8 cellular contexts compared by ENCODE assay signal in the genomic region with DNA sequence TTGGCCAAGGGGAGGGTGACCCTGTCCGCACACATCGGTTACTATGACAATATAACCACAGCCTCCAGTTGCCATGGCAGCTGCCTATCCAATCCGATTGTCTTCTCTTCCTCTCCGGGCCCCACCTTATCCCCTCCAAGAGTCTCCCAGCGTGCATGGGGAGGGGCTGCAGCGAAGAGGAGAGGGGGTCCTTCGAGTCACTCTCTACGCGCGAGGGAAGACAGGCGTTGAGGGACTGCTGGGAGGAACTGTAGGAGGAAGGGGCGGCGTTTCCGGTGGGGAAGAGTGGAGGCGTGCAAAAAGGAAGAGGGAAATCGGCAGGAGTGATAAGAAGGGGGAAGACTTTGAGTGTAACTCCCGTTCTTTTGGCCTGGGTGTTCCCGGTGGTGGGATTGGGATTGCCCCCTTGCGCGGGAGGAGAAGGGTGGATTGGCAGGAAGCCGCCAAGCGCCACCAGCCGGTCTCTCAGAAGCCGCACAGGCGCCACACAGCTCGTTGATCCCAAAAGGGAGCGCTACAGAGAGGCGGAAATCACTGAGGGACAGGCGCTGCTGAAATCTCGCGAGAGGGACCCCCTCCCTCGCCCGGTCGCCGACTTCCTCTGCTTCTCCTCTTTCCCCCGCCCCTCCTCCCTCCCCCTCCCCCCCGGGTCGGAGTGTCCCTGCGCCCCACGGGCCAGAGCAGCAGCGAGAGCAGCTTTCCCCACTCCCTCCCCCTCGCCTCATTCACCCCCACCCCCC. TPM values are rescaled to one million over a fixed set of nuclear protein-coding genes. Genes with fewer than 3 reads are reported as not detected.
DNase-seq lines count a peak whose midpoint lies in the region; ATAC-seq and TF ChIP-seq lines count a peak whose summit lies in the region.

No MANE protein-coding gene starts in this region.

- no peak for TF ChIP-seq POLR2A in right lobe of liver (IDR thresholded peaks at IDR 0.05)

- peak; percentile 96 for DNase-seq in CD14-positive monocyte (ENCODE audit: low spot score)
- DNase-seq in NCI-H82 (lab: John Stamatoyannopoulos, UW), result peak; percentile 100
- peak; percentile 98 for DNase-seq in activated CD4-positive, alpha-beta memory T cell treated with anti-CD3 and anti-CD28 coated beads for 36 hours
- DNase-seq in dorsolateral prefrontal cortex, result peak; percentile 94 to 99 (median 97)
- peak; percentile 98 to 99 (median 99) for DNase-seq in right lobe of liver
- DNase-seq in stimulated activated CD4-positive, alpha-beta T cell treated with anti-CD3 and anti-CD28 coated beads, Interleukin-4, amount 100 ng/mL, for 24 hours, result peak; percentile 98

- H3K27me3 ChIP-seq in dorsolateral prefrontal cortex (no peaks in the 10 kb centered on the region), right lobe of liver (no peaks in the 10 kb centered on the region)

- H3K27me3 Mint-ChIP-seq in CD14-positive monocyte (ENCODE audit: low read depth in 3 of 3), result peaks cover 0 to 4% (median 2%) of the 10 kb centered on the region in 3 donors
- no peaks in the 10 kb centered on the region for H3K27me3 Mint-ChIP-seq in activated CD4-positive, alpha-beta memory T cell treated with anti-CD3 and anti-CD28 coated beads for 36 hours

- no peaks in the 10 kb centered on the region for H3K36me3 Mint-ChIP-seq in CD14-positive monocyte
- no peaks in the 10 kb centered on the region for H3K36me3 Mint-ChIP-seq in activated CD4-positive, alpha-beta memory T cell treated with anti-CD3 and anti-CD28 coated beads for 36 hours

- H3K27ac Mint-ChIP-seq in CD14-positive monocyte, result peak overlapping the region; percentile 99 to 100 (median 100)
- H3K27ac Mint-ChIP-seq in activated CD4-positive, alpha-beta memory T cell treated with anti-CD3 and anti-CD28 coated beads for 36 hours, result peak overlapping the region; percentile 99

- ATAC-seq in GM19438 (IDR thresholded peaks at IDR 0.05; ENCODE audit: low read depth, unreplicated experiment) (peak; percentile 49), HG03575 (IDR thresholded peaks at IDR 0.05; ENCODE audit: extremely low read depth, insufficient number of reproducible peaks, low FRiP score, unreplicated experiment) (peak; percentile 40), right lobe of liver (peak; percentile 73 to 85 (median 79))

- peaks cover 0 to 3% (median 0%) of the 10 kb centered on the region in 7 donors for H3K9me3 Mint-ChIP-seq in CD14-positive monocyte
- H3K9me3 Mint-ChIP-seq in activated CD4-positive, alpha-beta memory T cell treated with anti-CD3 and anti-CD28 coated beads for 36 hours, result no peaks in the 10 kb centered on the region

- H3K4me3 ChIP-seq in dorsolateral prefrontal cortex (peak overlapping the region; percentile 67 to 100 (median 95)), right lobe of liver (peak overlapping the region; percentile 67 to 95 (median 91))

- intact Hi-C loops in CD14-positive monocyte (cut with micrococcal nuclease), result loop anchor here (5.0 to 10.0 kb wide), 4 partner anchors 93 to 1283 kb away; a partner anchor contains a TSS
- intact Hi-C loops in activated CD4-positive, alpha-beta memory T cell treated with anti-CD3 and anti-CD28 coated beads for 36 hours (cut with micrococcal nuclease), result loop anchor here (1.0 to 10.0 kb wide), 13 partner anchors 163 to 1685 kb away; a partner anchor contains a TSS
- intact Hi-C loops in dorsolateral prefrontal cortex (cut with DNase I), result loop anchor here (2.0 to 5.0 kb wide), 9 partner anchors 55 to 455 kb away; a partner anchor contains a TSS
- intact Hi-C loops in right lobe of liver (cut with DNase I), result loop anchor here (5.0 to 10.0 kb wide), 2 partner anchors 70 to 163 kb away; a partner anchor contains a TSS

- H3K9me3 ChIP-seq in right lobe of liver, result no peaks in the 10 kb centered on the region

- H3K36me3 ChIP-seq in right lobe of liver, result no peaks in the 10 kb centered on the region

- H3K4me3 Mint-ChIP-seq in CD14-positive monocyte, result peak overlapping the region; percentile 97 to 99
- peak overlapping the region; percentile 85 for H3K4me3 Mint-ChIP-seq in activated CD4-positive, alpha-beta memory T cell treated with anti-CD3 and anti-CD28 coated beads for 36 hours

- no peak for TF ChIP-seq CTCF in CD14-positive monocyte (IDR thresholded peaks at IDR 0.05)
- TF ChIP-seq CTCF in dorsolateral prefrontal cortex (IDR thresholded peaks at IDR 0.05 in 54 of 56, conservative IDR thresholded peaks at IDR 0.05 in 2 of 56; ENCODE audit: low read depth in 1 of 56, partially characterized antibody in 56 of 56), result peak in 50 of 56 donors; percentile 15 to 64 (median 40)
- TF ChIP-seq CTCF in right lobe of liver (IDR thresholded peaks at IDR 0.05), result peak in 1 of 4 donors; percentile 11

- under 1% methylated on average over 32 of the region's 42 CpGs for WGBS in right lobe of liver (ENCODE audit: insufficient coverage, low coverage, low lambda C conversion rate, missing lambda C conversion rate)

- POLR2A ChIA-PET in activated CD4-positive, alpha-beta memory T cell treated with anti-CD3 and anti-CD28 coated beads for 36 hours (lab: Charles Lee), result interaction anchor here (1.0 to 1.6 kb wide), 2 partner anchors 10 to 163 kb away, joined by 3 to 5 read pairs; a partner anchor contains a TSS

- H3K27ac ChIP-seq in dorsolateral prefrontal cortex, result peak overlapping the region; percentile 88 to 100 (median 97)
- peak overlapping the region; percentile 92 to 98 (median 98) for H3K27ac ChIP-seq in right lobe of liver

- peaks cover 26% of the 10 kb centered on the region for H3K4me1 Mint-ChIP-seq in CD14-positive monocyte
- H3K4me1 Mint-ChIP-seq in activated CD4-positive, alpha-beta memory T cell treated with anti-CD3 and anti-CD28 coated beads for 36 hours (ENCODE audit: low read depth), result peaks cover 20% of the 10 kb centered on the region

- H3K4me1 ChIP-seq in right lobe of liver, result peaks cover 0 to 35% (median 5%) of the 10 kb centered on the region in 4 donors

- CTCF ChIA-PET in activated CD4-positive, alpha-beta memory T cell treated with anti-CD3 and anti-CD28 coated beads for 36 hours (lab: Charles Lee), result interaction anchor here (2.3 kb wide), 1 partner anchor 162 kb away, joined by 6 read pairs; no protein-coding TSS in a partner anchor

RNA-seq across cellular contexts. Expression of a gene that starts 0.4 kb away (rescaled TPM):
- polyA plus RNA-seq in CD14-positive monocyte, result 10 to 100 TPM; 11.5 to 19.4 TPM
- total RNA-seq in activated CD4-positive, alpha-beta memory T cell treated with anti-CD3 and anti-CD28 coated beads for 36 hours, result 10 to 100 TPM; 45.5 to 46.2 TPM
- total RNA-seq in dorsolateral prefrontal cortex (100 to 1,000 TPM in 3 of 120 experiments, 10 to 100 TPM in 117; 56.7 to 110 (median 76.0) TPM), right lobe of liver (10 to 100 TPM; 23.5 to 35.3 (median 25.2) TPM)

RNA-seq across cellular contexts. Expression of a gene that starts 53.7 kb away (rescaled TPM):
- under 1 TPM in 1 of 2 donors, not detected in 1; 0.22 TPM for polyA plus RNA-seq in CD14-positive monocyte
- not detected for total RNA-seq in activated CD4-positive, alpha-beta memory T cell treated with anti-CD3 and anti-CD28 coated beads for 36 hours
- total RNA-seq in dorsolateral prefrontal cortex (100 to 1,000 TPM in 108 of 120 experiments, 10 to 100 TPM in 12; 50.1 to 249 (median 173) TPM), right lobe of liver (under 1 TPM in 3 of 6 experiments, not detected in 3; 0.06 to 0.07 (median 0.06) TPM)

Comparison
In these comparisons a context has a peak if more than half of its experiments do, and no peak if none do; other contexts are left out.
1. Peak in every context shown above with its lines: DNase-seq, ATAC-seq, H3K4me3 ChIP-seq and H3K27ac ChIP-seq.
2. RNA of a gene that starts 53.7 kb away (total RNA-seq): 50.1 to 249 TPM in dorsolateral prefrontal cortex; 0.06 to 0.07 TPM in right lobe of liver and not detected in activated CD4-positive, alpha-beta memory T cell treated with anti-CD3 and anti-CD28 coated beads for 36 hours; every median in the first group is over 10 times any median in the second.